Comparison of ENCODE assay signal across 8 cellular contexts in genomic region chr15:67109141-67110034, GRCh38.
DNase-seq lines count a peak whose midpoint lies in the region; ATAC-seq and TF ChIP-seq lines count a peak whose summit lies in the region.

No MANE protein-coding gene starts in this region.

- H3K27ac ChIP-seq in RWPE2 (ENCODE audit: poor library complexity, severe bottlenecking) = peak overlapping the region; percentile 100

- no peaks in the 10 kb centered on the region for H3K9me3 ChIP-seq in RWPE2 (ENCODE audit: severe bottlenecking)

- H3K36me3 ChIP-seq in RWPE2 (ENCODE audit: low read depth) = peaks cover 9% of the 10 kb centered on the region

- H3K4me3 ChIP-seq in GM08714 (ENCODE audit: low read length) (peak overlapping the region; percentile 11; the same call in 1 of the 2 replicates), RWPE2 (ENCODE audit: severe bottlenecking) (no peak overlapping the region), foreskin fibroblast (ENCODE audit: low read depth in 1 of 2, low read length in 2 of 2) (no peak overlapping the region), retinal pigment epithelial cell (ENCODE audit: low read length) (no peak overlapping the region)

- no peak for DNase-seq in RWPE2 (ENCODE audit: low spot score)
- peak; percentile 88 to 99 for DNase-seq in foreskin fibroblast
- DNase-seq in retinal pigment epithelial cell (ENCODE audit: low read depth) = peak; percentile 89
- no peak for DNase-seq in RPMI8226
- DNase-seq in SW480 (ENCODE audit: low spot score) = no peak
- DNase-seq in activated CD4-positive, alpha-beta T cell treated with anti-CD3 and anti-CD28 coated beads, Interleukin-2, amount 50 U/mL, for 4 hours = no peak

- ATAC-seq in HG02623 (IDR thresholded peaks at IDR 0.05; ENCODE audit: unreplicated experiment) = peak; percentile 45
- ATAC-seq in RWPE2 (ENCODE audit: low read depth) = no peak

- no peaks in the 10 kb centered on the region for H3K27me3 ChIP-seq in RWPE2 (ENCODE audit: insufficient read depth, poor library complexity, severe bottlenecking)

- peaks cover 44% of the 10 kb centered on the region for H3K4me1 ChIP-seq in RWPE2 (ENCODE audit: insufficient read depth, poor library complexity, severe bottlenecking)

- TF ChIP-seq CTCF in RWPE2 (IDR thresholded peaks at IDR 0.05; ENCODE audit: poor library complexity, severe bottlenecking) (no peak), foreskin fibroblast (IDR thresholded peaks at IDR 0.05; ENCODE audit: low read depth, low read length) (no peak), retinal pigment epithelial cell (conservative IDR thresholded peaks at IDR 0.05; ENCODE audit: low read depth, low read length) (no peak)

Comparison
In these comparisons a context has a peak if more than half of its experiments do, and no peak if none do; other contexts are left out.
1. DNase-seq: peak in foreskin fibroblast (2 of 2) and retinal pigment epithelial cell (single experiment); none in RWPE2 (single experiment), RPMI8226 (single experiment), SW480 (single experiment) and activated CD4-positive, alpha-beta T cell treated with anti-CD3 and anti-CD28 coated beads, Interleukin-2, amount 50 U/mL, for 4 hours (0 of 2).